12 cellular contexts compared by ENCODE assay signal in the genomic region with DNA sequence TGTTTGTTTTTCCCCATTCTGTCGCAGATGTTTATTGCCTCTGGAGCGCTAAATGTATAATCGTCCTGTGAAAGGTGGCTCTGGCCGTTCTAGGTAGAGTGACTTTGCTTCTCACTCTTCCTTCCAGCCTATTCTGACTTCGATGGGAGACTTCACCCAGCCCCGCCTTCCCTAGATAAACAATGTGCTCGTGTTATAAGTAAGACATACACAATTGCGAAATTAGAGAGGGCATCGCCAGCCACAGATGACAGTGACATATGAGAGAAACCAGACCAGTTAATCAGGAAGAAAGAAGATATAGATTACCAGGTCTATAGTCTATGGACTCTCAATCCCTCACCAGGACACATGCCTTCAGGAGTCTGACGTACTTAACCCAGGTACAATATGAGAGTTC.
"Had no signal": no experiment of that assay in that cellular context is flagged by ENCODE, and none has a peak within 500 bp of the region (broad histone marks: within the 10 kb centered on the region; RNA-seq: fewer than 3 reads in every experiment).

No MANE protein-coding gene starts in this region.

- ATAC-seq: left colon had no signal

- H3K4me1 ChIP-seq: parathyroid adenoma, uterus had no signal

- H3K27me3 Mint-ChIP-seq: activated naive CD8-positive, alpha-beta T cell treated with anti-CD3 and anti-CD28 coated beads for 36 hours; naive B cell had no signal

- H3K27ac Mint-ChIP-seq: activated naive CD8-positive, alpha-beta T cell treated with anti-CD3 and anti-CD28 coated beads for 36 hours; naive B cell had no signal

- H3K4me1 Mint-ChIP-seq: activated naive CD8-positive, alpha-beta T cell treated with anti-CD3 and anti-CD28 coated beads for 36 hours; naive B cell had no signal

- H3K36me3 Mint-ChIP-seq: activated naive CD8-positive, alpha-beta T cell treated with anti-CD3 and anti-CD28 coated beads for 36 hours; naive B cell had no signal

- DNase-seq: activated CD4-positive, alpha-beta T cell treated with anti-CD3 and anti-CD28 coated beads, Interleukin-2, amount 50 U/mL, for 4 hours; activated CD4-positive, CD25-positive, alpha-beta regulatory T cell treated with anti-CD3 and anti-CD28 coated beads, Interleukin-2, amount 50 U/mL, for 72 hours; activated gamma-delta T cell treated with Interleukin-2 at 50 U/mL for 16 hours; activated naive CD8-positive, alpha-beta T cell treated with anti-CD3 and anti-CD28 coated beads for 36 hours; activated T-cell treated with anti-CD3 and anti-CD28 coated beads, Interleukin-2, amount 50 U/mL, for 48 hours; anterior cingulate cortex; dorsolateral prefrontal cortex; left colon; naive B cell; uterus had no signal

- H3K4me3 ChIP-seq: dorsolateral prefrontal cortex, lung, uterus had no signal

- H3K9me3 ChIP-seq: uterus had no signal

- H3K4me3 Mint-ChIP-seq: activated naive CD8-positive, alpha-beta T cell treated with anti-CD3 and anti-CD28 coated beads for 36 hours; naive B cell had no signal

- H3K27me3 ChIP-seq: uterus had no signal

- H3K27ac ChIP-seq: dorsolateral prefrontal cortex, parathyroid adenoma, uterus had no signal

- H3K36me3 ChIP-seq: uterus had no signal
